In genomic region chr20:8635837-8636236, GRCh38 we compare ENCODE assay signal across 7 cellular contexts.
"Had no signal": no experiment of that assay in that cellular context is flagged by ENCODE, and none has a peak within 500 bp of the region (broad histone marks: within the 10 kb centered on the region; RNA-seq: fewer than 3 reads in every experiment).

No MANE protein-coding gene starts in this region.

- H3K4me2 ChIP-seq: KMS-11 had no signal

- H3K4me3 Mint-ChIP-seq: IgD-negative memory B cell had no signal

- FAIRE-seq: HTR-8/SVneo had no signal

- DNase-seq: Karpas-422, KBM-7, KG1 had no signal

- H3K9me3 Mint-ChIP-seq: IgD-negative memory B cell had no signal

- H3K27ac ChIP-seq: HL-60, KMS-11 had no signal

- H3K4me1 Mint-ChIP-seq: IgD-negative memory B cell had no signal

- H3K27ac Mint-ChIP-seq: IgD-negative memory B cell had no signal

- H3K9ac ChIP-seq: KMS-11 had no signal

- H3K36me3 Mint-ChIP-seq: IgD-negative memory B cell had no signal
